8 cellular contexts compared by ENCODE assay signal in the genomic region with DNA sequence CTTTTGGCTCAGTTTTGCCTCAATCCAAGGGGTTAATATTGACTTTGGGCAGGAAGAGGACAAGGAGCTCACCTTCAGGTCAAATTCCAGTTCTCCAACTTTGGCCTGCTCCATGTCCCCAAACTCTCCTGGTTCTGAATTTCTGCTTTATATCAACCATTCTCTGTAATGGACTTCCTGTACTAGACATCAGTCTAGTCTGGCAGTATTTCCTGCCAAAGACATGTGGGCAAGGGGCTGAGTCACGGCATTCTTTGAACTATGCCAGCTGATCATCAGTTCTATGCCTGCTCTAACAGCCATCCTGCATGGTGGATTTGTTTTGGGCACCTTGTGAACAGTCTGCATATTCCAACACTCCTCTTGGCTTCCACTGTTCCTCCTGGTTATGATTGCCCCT.
DNase-seq lines count a peak whose midpoint lies in the region; ATAC-seq, FAIRE-seq and TF ChIP-seq lines count a peak whose summit lies in the region.

No MANE protein-coding gene starts in this region.

- peak; percentile 43 for DNase-seq in AG08396 (ENCODE audit: low spot score)
- DNase-seq in activated T-cell treated with anti-CD3 and anti-CD28 coated beads, Interleukin-2, amount 50 U/mL, for 1 hour, result peak; percentile 52
- peak; percentile 86 for DNase-seq in kidney tubule cell (ENCODE audit: low spot score)
- peak; percentile 60 for DNase-seq in urothelium cell line (ENCODE audit: low spot score)
- no peak for DNase-seq in sigmoid colon

- peaks cover 8% of the 10 kb centered on the region for H3K9me3 ChIP-seq in KOPT-K1 (ENCODE audit: insufficient read depth, low read length, poor library complexity, severe bottlenecking)
- H3K9me3 ChIP-seq in sigmoid colon, result no peaks in the 10 kb centered on the region

- no peak for FAIRE-seq in urothelium cell line (lab: Jason Lieb, UNC)

- ATAC-seq in GM19328 (IDR thresholded peaks at IDR 0.05; ENCODE audit: unreplicated experiment) (no peak), GM21576 (IDR thresholded peaks at IDR 0.05; ENCODE audit: unreplicated experiment) (no peak)

- TF ChIP-seq EP300 in sigmoid colon (IDR thresholded peaks at IDR 0.05), result no peak

- H3K36me3 ChIP-seq in KOPT-K1 (ENCODE audit: insufficient read depth, low read length) (no peaks in the 10 kb centered on the region), sigmoid colon (no peaks in the 10 kb centered on the region)

- intact Hi-C loops in sigmoid colon (cut with DNase I), result no loop called here

- TF ChIP-seq POLR2A in sigmoid colon (IDR thresholded peaks at IDR 0.05), result no peak

- no peak overlapping the region for H3K4me3 ChIP-seq in sigmoid colon

- no peaks in the 10 kb centered on the region for H3K4me1 ChIP-seq in sigmoid colon

- 48 to 81% methylated on average over 1 of the region's 1 CpG for WGBS in sigmoid colon, 2 donors

- no peak for TF ChIP-seq CTCF in sigmoid colon (IDR thresholded peaks at IDR 0.05)

- H3K27me3 ChIP-seq in sigmoid colon, result no peaks in the 10 kb centered on the region

- H3K27ac ChIP-seq in KOPT-K1 (ENCODE audit: low read depth, low read length, poor library complexity, severe bottlenecking) (peak overlapping the region; percentile 18), sigmoid colon (no peak overlapping the region)
